8 cellular contexts compared by ENCODE assay signal in genomic region chr6:43758617-43759050, GRCh38. TPM values are rescaled to one million over a fixed set of nuclear protein-coding genes. Genes with fewer than 3 reads are reported as not detected.
DNase-seq lines count a peak whose midpoint lies in the region; ATAC-seq and TF ChIP-seq lines count a peak whose summit lies in the region.

No MANE protein-coding gene starts in this region.

- TF ChIP-seq CTCF in gastroesophageal sphincter (IDR thresholded peaks at IDR 0.05), result peak in 3 of 4 experiments; percentile 38 to 75 (median 39)

- H3K4me3 ChIP-seq in gastroesophageal sphincter, result no peak overlapping the region
- no peak overlapping the region for H3K4me3 ChIP-seq in effector memory CD4-positive, alpha-beta T cell (ENCODE audit: insufficient read depth, low read depth, low read length, poor library complexity, severe bottlenecking)

- no peak overlapping the region for H3K27ac ChIP-seq in gastroesophageal sphincter
- no peak overlapping the region for H3K27ac ChIP-seq in effector memory CD4-positive, alpha-beta T cell (ENCODE audit: insufficient read depth, low read length, poor library complexity, severe bottlenecking)

- peak; percentile 32 for DNase-seq in NCI-H2196 (lab: John Stamatoyannopoulos, UW; ENCODE audit: unreplicated experiment)
- DNase-seq in NCI-H2196 treated with DMSO at 0.1 percent for 48 hours (lab: John Stamatoyannopoulos, UW; ENCODE audit: unreplicated experiment), result no peak
- peak; percentile 25 for DNase-seq in SK-MEL-5 (ENCODE audit: low read depth, low spot score)
- DNase-seq in stimulated activated naive CD8-positive, alpha-beta T cell treated with anti-CD3 and anti-CD28 coated beads, Interleukin-15, Interleukin-2, amounts not matched to agents 100 U/mL and 50 U/mL, for 24 hours, result peak; percentile 50
- DNase-seq in effector memory CD4-positive, alpha-beta T cell, result no peak

- H3K27me3 ChIP-seq in gastroesophageal sphincter, result peaks cover 15% of the 10 kb centered on the region
- no peaks in the 10 kb centered on the region for H3K27me3 ChIP-seq in effector memory CD4-positive, alpha-beta T cell (replicated peaks; ENCODE audit: control insufficient read depth, insufficient read depth, low read length, poor library complexity, severe bottlenecking)

- H3K4me1 ChIP-seq in gastroesophageal sphincter, result no peaks in the 10 kb centered on the region
- no peaks in the 10 kb centered on the region for H3K4me1 ChIP-seq in effector memory CD4-positive, alpha-beta T cell (ENCODE audit: control insufficient read depth, insufficient read depth, low read length, poor library complexity, severe bottlenecking)

- no peaks in the 10 kb centered on the region for H3K9me3 ChIP-seq in gastroesophageal sphincter
- no peaks in the 10 kb centered on the region for H3K9me3 ChIP-seq in effector memory CD4-positive, alpha-beta T cell (ENCODE audit: control insufficient read depth, low read length)

- WGBS in gastroesophageal sphincter (ENCODE audit: low coverage in 1 of 2), 2 donors, result 70% methylated on average over 2 of the region's 9 CpGs; no CpG with 5 or more reads in 1 of the 2 donors

- in situ Hi-C loops in SK-MEL-5 (cut with HindIII; ENCODE audit: low pct_unique_long_range_greater_than_20kb, low sequenced_read_pairs), result no loop called here

- TF ChIP-seq EP300 in gastroesophageal sphincter (IDR thresholded peaks at IDR 0.05), result no peak

- no peaks in the 10 kb centered on the region for H3K36me3 ChIP-seq in gastroesophageal sphincter
- no peaks in the 10 kb centered on the region for H3K36me3 ChIP-seq in effector memory CD4-positive, alpha-beta T cell (ENCODE audit: control insufficient read depth, insufficient read depth, low read length)

- no peak for TF ChIP-seq POLR2A in gastroesophageal sphincter (IDR thresholded peaks at IDR 0.05)

- ATAC-seq in gastroesophageal sphincter (no peak), HG03354 (IDR thresholded peaks at IDR 0.05; ENCODE audit: poor library complexity, severe bottlenecking, unreplicated experiment) (no peak), HG02623 (IDR thresholded peaks at IDR 0.05; ENCODE audit: unreplicated experiment) (no peak)
- no peak for ATAC-seq in stimulated activated naive CD8-positive, alpha-beta T cell treated with anti-CD3 and anti-CD28 coated beads, Interleukin-15, Interleukin-2, amounts not matched to agents 100 U/mL and 50 U/mL, for 24 hours

RNA-seq across cellular contexts. Expression of gene VEGFA, which starts 11.4 kb away (rescaled TPM):
- 35.5 and 37.2 TPM in 2 replicates for total RNA-seq in SK-MEL-5 (2014; rRNA removed; shearing (Covaris generic))
- 48.8 and 80.5 TPM in 2 replicates for polyA plus RNA-seq in SK-MEL-5 (2015; cell fraction: cytosol; rRNA removed)
- polyA plus RNA-seq in SK-MEL-5 (2015; cell fraction: nucleus; rRNA removed), result 507 and 526 TPM in 2 replicates
- 10 to 100 TPM; 32.2 to 66.2 (median 40.1) TPM for total RNA-seq in gastroesophageal sphincter

Comparison
In these comparisons a context has a peak if more than half of its experiments do, and no peak if none do; other contexts are left out.
1. DNase-seq: peak in NCI-H2196 (single experiment), SK-MEL-5 (single experiment) and stimulated activated naive CD8-positive, alpha-beta T cell treated with anti-CD3 and anti-CD28 coated beads, Interleukin-15, Interleukin-2, amounts not matched to agents 100 U/mL and 50 U/mL, for 24 hours (single experiment); none in NCI-H2196 treated with DMSO at 0.1 percent for 48 hours (single experiment) and effector memory CD4-positive, alpha-beta T cell (0 of 3).